ENCODE assay signal across 10 cellular contexts in the genomic region with DNA sequence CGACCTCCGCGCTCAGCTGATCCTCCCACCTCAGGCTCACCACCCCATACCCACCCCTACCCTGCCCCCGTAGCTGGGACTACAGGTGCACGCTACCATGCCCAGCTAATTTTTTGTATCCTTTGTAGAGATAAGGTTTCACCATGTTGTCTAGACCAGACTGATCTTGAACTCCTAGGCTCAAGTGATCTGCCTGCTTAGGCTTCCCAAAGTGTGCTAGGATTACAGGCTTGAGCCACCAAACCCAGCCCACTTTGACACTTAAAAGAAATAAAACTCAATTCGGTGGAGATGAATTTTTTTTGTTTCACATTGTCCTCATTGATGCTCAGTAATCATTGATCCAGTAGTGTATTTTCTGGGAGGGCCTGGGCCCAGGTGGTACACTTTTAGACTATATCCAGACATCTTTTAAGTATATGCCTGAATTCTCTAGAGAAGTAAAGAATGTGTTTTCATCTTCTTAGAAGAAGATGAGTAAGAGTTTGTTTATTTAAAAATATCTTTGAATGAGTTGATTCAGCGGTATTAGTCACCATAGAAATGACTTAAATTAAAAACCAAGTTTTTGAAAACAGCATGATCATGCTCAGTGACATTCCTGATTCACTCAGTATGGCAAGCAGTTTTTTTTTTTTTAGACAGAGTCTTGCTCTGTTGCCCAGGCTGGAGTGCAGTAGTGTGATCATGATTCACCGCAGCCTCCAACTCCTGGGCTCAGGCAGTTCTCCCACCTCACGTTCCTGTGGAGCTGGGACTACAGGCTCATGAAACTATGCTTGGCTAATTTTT. TPM values are rescaled to one million over a fixed set of nuclear protein-coding genes. Genes with fewer than 3 reads are reported as not detected.
DNase-seq lines count a peak whose midpoint lies in the region; ATAC-seq, FAIRE-seq and TF ChIP-seq lines count a peak whose summit lies in the region.
"Had no signal": no experiment of that assay in that cellular context is flagged by ENCODE, and none has a peak within 500 bp of the region (broad histone marks: within the 10 kb centered on the region; RNA-seq: fewer than 3 reads in every experiment).

No MANE protein-coding gene starts in this region.

- CTCF ChIA-PET in SK-N-SH (lab: Yijun Ruan, JAX) (interaction anchor here (0.7 kb wide), 1 partner anchor 230 kb away, joined by 4 read pairs; no protein-coding TSS in a partner anchor), OCI-LY7 (lab: Charles Lee; ENCODE audit: unreplicated experiment) (no interaction called here)

- no peaks in the 10 kb centered on the region for H3K9me2 ChIP-seq in SK-N-SH
- no peaks in the 10 kb centered on the region for H3K9me2 ChIP-seq in OCI-LY7 (ENCODE audit: insufficient read depth, low read length)

- TF ChIP-seq RAD21 in SK-N-SH (IDR thresholded peaks at IDR 0.05; ENCODE audit: low read length) = no peak

- POLR2A ChIA-PET in SK-N-SH (lab: Yijun Ruan, JAX) = no interaction called here
- POLR2A ChIA-PET in OCI-LY7 (lab: Charles Lee) = no interaction called here

- H2AFZ ChIP-seq in SK-N-SH (ENCODE audit: low read depth) = no peak overlapping the region
- H2AFZ ChIP-seq in OCI-LY7 (ENCODE audit: low read length) = no peak overlapping the region

- peak overlapping the region; percentile 35; the same call in 1 of the 2 replicates for H3K4me2 ChIP-seq in SK-N-SH
- no peak overlapping the region for H3K4me2 ChIP-seq in OCI-LY7 (ENCODE audit: low read length)

- DNase-seq in H54 (ENCODE audit: insufficient read length, low spot score) = peak; percentile 9
- DNase-seq in SK-N-SH = no peak
- DNase-seq in epithelial cell of proximal tubule (ENCODE audit: low read depth) = peak; percentile 96
- DNase-seq in skeletal muscle cell (ENCODE audit: low read depth) = peak; percentile 70
- no peak for DNase-seq in OCI-LY7 (ENCODE audit: low spot score)
- no peak for DNase-seq in iPS-NIHi11 (ENCODE audit: low spot score)
- DNase-seq: NCI-H1105 had no signal

- H3K27ac ChIP-seq in SK-N-SH (ENCODE audit: low read depth in 2 of 2, low read length in 1 of 2) (peak overlapping the region in 1 of 2 experiments; percentile 90; a peak in 2 of 4 replicates), OCI-LY7 (ENCODE audit: low read depth, low read length, poor library complexity, severe bottlenecking) (no peak overlapping the region)

- WGBS in SK-N-SH (ENCODE audit: low lambda C conversion rate) = 68% methylated on average over 9 of the region's 9 CpGs

- H3K4me1 ChIP-seq in SK-N-SH (ENCODE audit: control insufficient read depth in 1 of 2, insufficient read depth in 2 of 2, low read depth in 1 of 2, low read length in 1 of 2) (peaks cover 0 to 28% of the 10 kb centered on the region in 2 experiments; a peak in 3 of 4 replicates), OCI-LY7 (ENCODE audit: insufficient read depth, low read length, poor library complexity, severe bottlenecking) (no peaks in the 10 kb centered on the region)

- H3K36me3 ChIP-seq in SK-N-SH (replicated peaks in 1 of 2; ENCODE audit: control insufficient read depth in 1 of 2, insufficient read depth in 2 of 2, low read length in 1 of 2) (no peaks in the 10 kb centered on the region), OCI-LY7 (ENCODE audit: insufficient read depth, low read length) (peaks cover 5% of the 10 kb centered on the region; the same call in 1 of the 2 replicates)

- H3K79me2 ChIP-seq in SK-N-SH (ENCODE audit: insufficient read depth) (no peaks in the 10 kb centered on the region), OCI-LY7 (ENCODE audit: insufficient read depth, low read depth, low read length) (peaks cover 5% of the 10 kb centered on the region; the same call in 1 of the 2 replicates)

- no TSS peak for BruUV-seq in OCI-LY7 (replicated peaks; lab: Mats Ljungman, UMichigan)

- intact Hi-C loops in OCI-LY7 (cut with micrococcal nuclease; ENCODE audit: unreplicated experiment) = no loop called here

- TF ChIP-seq CTCF in SK-N-SH (IDR thresholded peaks at IDR 0.05) (no peak), epithelial cell of proximal tubule (conservative IDR thresholded peaks at IDR 0.05; ENCODE audit: low read depth, low read length) (no peak), OCI-LY7 (conservative IDR thresholded peaks at IDR 0.05; ENCODE audit: low read length) (no peak)

- TF ChIP-seq EP300 in SK-N-SH (IDR thresholded peaks at IDR 0.05; ENCODE audit: borderline replicate concordance in 1 of 2, low read depth in 1 of 2, low read length in 1 of 2) = 0 out of 4 replicates have a peak, but pooled peaks of 1 of the 2 experiments have one; percentile 21

- H4K20me1 ChIP-seq in SK-N-SH (ENCODE audit: insufficient read depth) = no peaks in the 10 kb centered on the region
- no peaks in the 10 kb centered on the region for H4K20me1 ChIP-seq in OCI-LY7 (ENCODE audit: insufficient read depth, low read length)

- H3K4me3 ChIP-seq in SK-N-SH (ENCODE audit: low read depth in 2 of 2, low read length in 1 of 2) (no peak overlapping the region), epithelial cell of proximal tubule (ENCODE audit: low read depth, low read length) (no peak overlapping the region), skeletal muscle cell (ENCODE audit: low read depth, low read length) (no peak overlapping the region), OCI-LY7 (ENCODE audit: low read depth, low read length, poor library complexity, severe bottlenecking) (no peak overlapping the region)

- no peak for ATAC-seq in GM19023 (IDR thresholded peaks at IDR 0.05; ENCODE audit: unreplicated experiment)
- no peak for ATAC-seq in HG03354 (IDR thresholded peaks at IDR 0.05; ENCODE audit: poor library complexity, severe bottlenecking, unreplicated experiment)

- H3K27me3 ChIP-seq in SK-N-SH (ENCODE audit: insufficient read depth) = no peaks in the 10 kb centered on the region

- H3F3A ChIP-seq in SK-N-SH (replicated peaks; ENCODE audit: insufficient read depth) = peaks cover 26% of the 10 kb centered on the region

- peak; percentile 95 for FAIRE-seq in H54 (lab: Jason Lieb, UNC)
- FAIRE-seq: islet of Langerhans had no signal

- H3K9me3 ChIP-seq in SK-N-SH (no peaks in the 10 kb centered on the region), OCI-LY7 (ENCODE audit: low read length) (no peaks in the 10 kb centered on the region)

- no peak for TF ChIP-seq POLR2A in H54 (IDR thresholded peaks at IDR 0.05; ENCODE audit: low read depth, low read length)

- peak overlapping the region; percentile 24; the same call in 1 of the 2 replicates for H3K9ac ChIP-seq in SK-N-SH

TF ChIP-seq in SK-N-SH, 30 proteins besides CTCF, POLR2A, EP300 and RAD21 (continues in another document):
- TF ChIP-seq NRF1 (IDR thresholded peaks at IDR 0.05; ENCODE audit: low read depth, low read length) (no peak), NFIC (IDR thresholded peaks at IDR 0.05; ENCODE audit: borderline replicate concordance) (no peak), TCF12 (IDR thresholded peaks at IDR 0.05) (peak; percentile 63), CHD2 (IDR thresholded peaks at IDR 0.05; ENCODE audit: low read length, partially characterized antibody) (no peak), JUND (IDR thresholded peaks at IDR 0.05) (peak; percentile 68), YY1 (IDR thresholded peaks at IDR 0.05; ENCODE audit: low read depth) (no peak), SIN3A (IDR thresholded peaks at IDR 0.05; ENCODE audit: borderline replicate concordance, low read depth, low read length) (no peak)
- TF ChIP-seq, protein P1, sequence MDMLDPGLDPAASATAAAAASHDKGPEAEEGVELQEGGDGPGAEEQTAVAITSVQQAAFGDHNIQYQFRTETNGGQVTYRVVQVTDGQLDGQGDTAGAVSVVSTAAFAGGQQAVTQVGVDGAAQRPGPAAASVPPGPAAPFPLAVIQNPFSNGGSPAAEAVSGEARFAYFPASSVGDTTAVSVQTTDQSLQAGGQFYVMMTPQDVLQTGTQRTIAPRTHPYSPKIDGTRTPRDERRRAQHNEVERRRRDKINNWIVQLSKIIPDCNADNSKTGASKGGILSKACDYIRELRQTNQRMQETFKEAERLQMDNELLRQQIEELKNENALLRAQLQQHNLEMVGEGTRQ (IDR thresholded peaks at IDR 0.05; ENCODE audit: borderline replicate concordance, low read depth, low read length) = no peak
- TF ChIP-seq, protein P2, sequence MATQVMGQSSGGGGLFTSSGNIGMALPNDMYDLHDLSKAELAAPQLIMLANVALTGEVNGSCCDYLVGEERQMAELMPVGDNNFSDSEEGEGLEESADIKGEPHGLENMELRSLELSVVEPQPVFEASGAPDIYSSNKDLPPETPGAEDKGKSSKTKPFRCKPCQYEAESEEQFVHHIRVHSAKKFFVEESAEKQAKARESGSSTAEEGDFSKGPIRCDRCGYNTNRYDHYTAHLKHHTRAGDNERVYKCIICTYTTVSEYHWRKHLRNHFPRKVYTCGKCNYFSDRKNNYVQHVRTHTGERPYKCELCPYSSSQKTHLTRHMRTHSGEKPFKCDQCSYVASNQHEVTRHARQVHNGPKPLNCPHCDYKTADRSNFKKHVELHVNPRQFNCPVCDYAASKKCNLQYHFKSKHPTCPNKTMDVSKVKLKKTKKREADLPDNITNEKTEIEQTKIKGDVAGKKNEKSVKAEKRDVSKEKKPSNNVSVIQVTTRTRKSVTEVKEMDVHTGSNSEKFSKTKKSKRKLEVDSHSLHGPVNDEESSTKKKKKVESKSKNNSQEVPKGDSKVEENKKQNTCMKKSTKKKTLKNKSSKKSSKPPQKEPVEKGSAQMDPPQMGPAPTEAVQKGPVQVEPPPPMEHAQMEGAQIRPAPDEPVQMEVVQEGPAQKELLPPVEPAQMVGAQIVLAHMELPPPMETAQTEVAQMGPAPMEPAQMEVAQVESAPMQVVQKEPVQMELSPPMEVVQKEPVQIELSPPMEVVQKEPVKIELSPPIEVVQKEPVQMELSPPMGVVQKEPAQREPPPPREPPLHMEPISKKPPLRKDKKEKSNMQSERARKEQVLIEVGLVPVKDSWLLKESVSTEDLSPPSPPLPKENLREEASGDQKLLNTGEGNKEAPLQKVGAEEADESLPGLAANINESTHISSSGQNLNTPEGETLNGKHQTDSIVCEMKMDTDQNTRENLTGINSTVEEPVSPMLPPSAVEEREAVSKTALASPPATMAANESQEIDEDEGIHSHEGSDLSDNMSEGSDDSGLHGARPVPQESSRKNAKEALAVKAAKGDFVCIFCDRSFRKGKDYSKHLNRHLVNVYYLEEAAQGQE (IDR thresholded peaks at IDR 0.05; ENCODE audit: low read depth, low read length) = no peak

RNA-seq across cellular contexts. Expression of a gene that starts 57.8 kb away (rescaled TPM):
- 7.4 and 10.3 TPM in 2 replicates for polyA plus RNA-seq in SK-N-SH (2012; rRNA removed)
- 8.9 and 14.2 TPM in 2 replicates for polyA plus RNA-seq in SK-N-SH (2012; cell fraction: cytosol; rRNA removed)
- 12.1 and 21.9 TPM in 2 replicates for polyA plus RNA-seq in SK-N-SH (2012; cell fraction: nucleus; rRNA removed)
- total RNA-seq in epithelial cell of proximal tubule = 15.5 and 16.1 TPM in 2 replicates
- 103 and 109 TPM in 2 replicates for total RNA-seq in OCI-LY7 (2014; rRNA removed; shearing (Covaris generic))
- 102 and 123 TPM in 2 replicates for total RNA-seq in OCI-LY7 (2022)

Comparison
In these comparisons a context has a peak if more than half of its experiments do, and no peak if none do; other contexts are left out.
1. DNase-seq: peak in H54 (single experiment), epithelial cell of proximal tubule (single experiment) and skeletal muscle cell (single experiment); none in SK-N-SH (single experiment), OCI-LY7 (single experiment) and iPS-NIHi11 (single experiment).